Comparison of ENCODE assay signal across 15 cellular contexts in genomic region chr6:150443621-150444020, GRCh38.
DNase-seq lines count a peak whose midpoint lies in the region; ATAC-seq and TF ChIP-seq lines count a peak whose summit lies in the region.
"Had no signal": no experiment of that assay in that cellular context is flagged by ENCODE, and none has a peak within 500 bp of the region (broad histone marks: within the 10 kb centered on the region; RNA-seq: fewer than 3 reads in every experiment).

No MANE protein-coding gene starts in this region.

- no peak overlapping the region for H3K9ac ChIP-seq in GM23248
- H3K9ac ChIP-seq: BLaER1 had no signal

- WGBS in GM23248 (ENCODE audit: low coverage in 1 of 2, low lambda C conversion rate in 2 of 2, missing lambda C conversion rate in 2 of 2), 2 experiments, result 2 to 5% methylated on average over 4 of the region's 5 CpGs
- WGBS in esophagus muscularis mucosa, result 35% methylated on average over 4 of the region's 5 CpGs

- no peaks in the 10 kb centered on the region for H3F3A ChIP-seq in GM23248 (ENCODE audit: insufficient read depth)

- H3K4me1 Mint-ChIP-seq in immature natural killer cell, result no peaks in the 10 kb centered on the region

- no peaks in the 10 kb centered on the region for H3K36me3 Mint-ChIP-seq in immature natural killer cell
- H3K36me3 Mint-ChIP-seq: CD8-positive, alpha-beta memory T cell had no signal

- no peaks in the 10 kb centered on the region for H3K9me2 ChIP-seq in GM23248 (ENCODE audit: insufficient read depth)

- no peaks in the 10 kb centered on the region for H3K79me2 ChIP-seq in GM23248 (ENCODE audit: insufficient read depth)

- H4K20me1 ChIP-seq in GM23248 (ENCODE audit: insufficient read depth), result no peaks in the 10 kb centered on the region
- H4K20me1 ChIP-seq: BLaER1 had no signal

- TF ChIP-seq CTCF in esophagus muscularis mucosa (IDR thresholded peaks at IDR 0.05), result no peak
- no peak for TF ChIP-seq CTCF in omental fat pad (IDR thresholded peaks at IDR 0.05)
- TF ChIP-seq CTCF in upper lobe of right lung (IDR thresholded peaks at IDR 0.05), result no peak

- peaks cover 1 to 9% (median 4%) of the 10 kb centered on the region in 3 donors for H3K27me3 Mint-ChIP-seq in immature natural killer cell (ENCODE audit: low read depth in 3 of 3)

- no peak overlapping the region for H3K27ac ChIP-seq in GM23248
- H3K27ac ChIP-seq in esophagus muscularis mucosa (replicated peaks in 1 of 4), result no peak overlapping the region
- H3K27ac ChIP-seq in upper lobe of right lung, result no peak overlapping the region
- H3K27ac ChIP-seq: A549, BLaER1 had no signal

- H3K36me3 ChIP-seq in GM23248 (ENCODE audit: low read depth) (no peaks in the 10 kb centered on the region), esophagus muscularis mucosa (no peaks in the 10 kb centered on the region), upper lobe of right lung (no peaks in the 10 kb centered on the region)
- H3K36me3 ChIP-seq: BLaER1 had no signal

- H3K9me3 Mint-ChIP-seq in immature natural killer cell, result peaks cover 0 to 2% (median 0%) of the 10 kb centered on the region in 6 donors

- DNase-seq in GM23248 (peak; percentile 13), esophagus muscularis mucosa (ENCODE audit: extremely low spot score) (peak; percentile 55), omental fat pad (ENCODE audit: low spot score) (no peak), immature natural killer cell (no peak), upper lobe of right lung (no peak), NCI-H524 (lab: John Stamatoyannopoulos, UW) (no peak)
- DNase-seq: AML-193; Caco-2; CD8-positive, alpha-beta memory T cell; GF-D8 had no signal

- TF ChIP-seq EP300 in esophagus muscularis mucosa (IDR thresholded peaks at IDR 0.05), result no peak

- H3K9me3 ChIP-seq in GM23248 (ENCODE audit: low read depth) (no peaks in the 10 kb centered on the region), esophagus muscularis mucosa (peaks cover 0 to 11% (median 0%) of the 10 kb centered on the region in 4 donors), upper lobe of right lung (no peaks in the 10 kb centered on the region)
- H3K9me3 ChIP-seq: A549, Caco-2 had no signal

- intact Hi-C loops in esophagus muscularis mucosa (cut with DNase I), result no loop called here
- intact Hi-C loops in upper lobe of right lung (cut with DNase I), result no loop called here

- H3K4me3 Mint-ChIP-seq in immature natural killer cell, result no peak overlapping the region
- H3K4me3 Mint-ChIP-seq: CD8-positive, alpha-beta memory T cell had no signal

- H3K4me2 ChIP-seq in GM23248 (ENCODE audit: unreplicated experiment), result no peak overlapping the region
- H3K4me2 ChIP-seq: A549, BLaER1 had no signal

- in situ Hi-C loops in GM23248 (cut with MboI), result no loop called here

- H2AFZ ChIP-seq in GM23248, result no peak overlapping the region

- H3K4me1 ChIP-seq in GM23248 (ENCODE audit: insufficient read depth), result no peaks in the 10 kb centered on the region
- no peaks in the 10 kb centered on the region for H3K4me1 ChIP-seq in esophagus muscularis mucosa
- no peaks in the 10 kb centered on the region for H3K4me1 ChIP-seq in upper lobe of right lung
- H3K4me1 ChIP-seq: A549, BLaER1, Caco-2 had no signal

- H3K4me3 ChIP-seq in GM23248, result no peak overlapping the region
- no peak overlapping the region for H3K4me3 ChIP-seq in esophagus muscularis mucosa
- no peak overlapping the region for H3K4me3 ChIP-seq in upper lobe of right lung
- H3K4me3 ChIP-seq: A549, BLaER1 had no signal

- no peaks in the 10 kb centered on the region; the same call in 1 of the 2 replicates for H3K27me3 ChIP-seq in GM23248 (replicated peaks; ENCODE audit: insufficient read depth)
- no peaks in the 10 kb centered on the region for H3K27me3 ChIP-seq in esophagus muscularis mucosa
- H3K27me3 ChIP-seq in upper lobe of right lung, result no peaks in the 10 kb centered on the region
- H3K27me3 ChIP-seq: BLaER1 had no signal

- ATAC-seq in omental fat pad (ENCODE audit: low FRiP score) (peak; percentile 48), upper lobe of right lung (no peak), GM21717 (IDR thresholded peaks at IDR 0.05; ENCODE audit: unreplicated experiment) (no peak)
- ATAC-seq: A549, HCT116, HepG2 had no signal

- no peak for TF ChIP-seq POLR2A in esophagus muscularis mucosa (IDR thresholded peaks at IDR 0.05; ENCODE audit: low read depth)

- no peak overlapping the region for H3K27ac Mint-ChIP-seq in immature natural killer cell

Comparison
In these comparisons a context has a peak if more than half of its experiments do, and no peak if none do; other contexts are left out.
1. DNase-seq: peak in GM23248 (single experiment) and esophagus muscularis mucosa (single experiment); none in omental fat pad (single experiment), immature natural killer cell (0 of 3), upper lobe of right lung (single experiment) and NCI-H524 (0 of 2).